33 cellular contexts compared by ENCODE assay signal in the genomic region with DNA sequence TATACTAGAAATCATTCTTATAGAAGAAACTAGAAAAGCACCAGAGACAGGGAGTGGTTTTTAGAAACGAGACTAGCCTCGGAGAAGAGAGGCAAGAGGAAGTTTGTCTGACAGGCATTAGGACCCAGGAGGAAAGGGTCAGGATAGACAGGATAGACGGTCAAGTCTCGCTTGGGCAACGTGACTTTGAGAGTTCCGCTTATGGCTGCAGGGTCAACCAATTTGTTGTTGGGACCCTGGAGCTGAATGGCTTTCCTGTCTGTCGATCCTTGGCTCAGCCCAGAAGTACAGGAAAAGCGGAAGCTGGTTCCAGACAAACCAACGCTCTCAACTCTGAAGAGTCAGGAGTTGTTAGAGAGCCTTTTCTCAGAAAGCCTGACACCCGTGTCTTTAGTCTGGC.
"Had no signal": no experiment of that assay in that cellular context is flagged by ENCODE, and none has a peak within 500 bp of the region (broad histone marks: within the 10 kb centered on the region; RNA-seq: fewer than 3 reads in every experiment).

No MANE protein-coding gene starts in this region.

- FAIRE-seq: astrocyte, bronchial epithelial cell, frontal cortex had no signal

- H3K27ac ChIP-seq: brain microvascular endothelial cell, coronary artery, dorsolateral prefrontal cortex, heart left ventricle had no signal

- H3K36me3 ChIP-seq: brain microvascular endothelial cell, heart left ventricle had no signal

- DNase-seq: activated CD4-positive, alpha-beta memory T cell treated with anti-CD3 and anti-CD28 coated beads, Interleukin-2, amount 10 ng/mL, durations not matched to agents 7 days and 5 days; activated CD4-positive, alpha-beta T cell treated with anti-CD3 and anti-CD28 coated beads for 36 hours; activated CD4-positive, alpha-beta T cell treated with anti-CD3 and anti-CD28 coated beads, Interleukin-2, amount 10 ng/mL, durations not matched to agents 24 days and 14 days; activated CD4-positive, CD25-positive, alpha-beta regulatory T cell; activated CD4-positive, CD25-positive, alpha-beta regulatory T cell treated with anti-CD3 and anti-CD28 coated beads, Interleukin-2, amount 50 U/mL, for 72 hours; activated CD8-positive, alpha-beta memory T cell treated with anti-CD3 and anti-CD28 coated beads, Interleukin-2, amount 50 U/mL, for 48 hours; activated gamma-delta T cell treated with Interleukin-2 at 50 U/mL for 16 hours; activated naive CD4-positive, alpha-beta T cell treated with anti-CD3 and anti-CD28 coated beads, Interleukin-2, amount 50 U/mL, for 16 hours; activated naive CD4-positive, alpha-beta T cell treated with Interleukin-2 at 50 U/mL for 16 hours; activated T-cell treated with anti-CD3 and anti-CD28 coated beads for 4 hours; activated T-cell treated with anti-CD3 and anti-CD28 coated beads, Interleukin-2, amount 50 U/mL, for 24 hours; activated T-cell treated with anti-CD3 and anti-CD28 coated beads, Interleukin-2, amount 50 U/mL, for 72 hours; amniotic stem cell; anterior cingulate cortex; brain microvascular endothelial cell; dorsolateral prefrontal cortex; effector memory CD4-positive, alpha-beta T cell; endodermal cell; foreskin fibroblast; glutamatergic neuron; heart left ventricle; T-helper 1 cell; T-helper 17 cell; T1000 had no signal

- H3K4me1 Mint-ChIP-seq: activated CD4-positive, alpha-beta memory T cell treated with anti-CD3 and anti-CD28 coated beads, Interleukin-2, amount 10 ng/mL, durations not matched to agents 7 days and 5 days; activated CD4-positive, alpha-beta T cell treated with anti-CD3 and anti-CD28 coated beads for 36 hours; activated CD4-positive, alpha-beta T cell treated with anti-CD3 and anti-CD28 coated beads, Interleukin-2, amount 10 ng/mL, durations not matched to agents 24 days and 14 days; central memory CD8-positive, alpha-beta T cell; endodermal cell; T-helper 17 cell had no signal

- H3K4me3 Mint-ChIP-seq: activated CD4-positive, alpha-beta memory T cell treated with anti-CD3 and anti-CD28 coated beads, Interleukin-2, amount 10 ng/mL, durations not matched to agents 7 days and 5 days; activated CD4-positive, alpha-beta T cell treated with anti-CD3 and anti-CD28 coated beads for 36 hours; activated CD4-positive, alpha-beta T cell treated with anti-CD3 and anti-CD28 coated beads, Interleukin-2, amount 10 ng/mL, durations not matched to agents 24 days and 14 days; activated naive CD8-positive, alpha-beta T cell; activated T-cell treated with anti-CD3 and anti-CD28 coated beads, Interleukin-2, amount 50 U/mL, for 24 hours; activated T-cell treated with anti-CD3 and anti-CD28 coated beads, Interleukin-2, amount 50 U/mL, for 72 hours; central memory CD8-positive, alpha-beta T cell; dendritic cell treated with granulocyte-macrophage colony-stimulating factor and Interleukin-4, amounts not matched to agents 40 ng/mL and 50 ng/mL, for 4 days; endodermal cell; T-helper 17 cell; T-helper 2 cell treated with Interferon-gamma antibody and Interleukin-4, amounts not matched to agents 5 μg/mL and 100 μg/mL, for 36 hours had no signal

- H3K27me3 Mint-ChIP-seq: activated CD4-positive, alpha-beta memory T cell treated with anti-CD3 and anti-CD28 coated beads, Interleukin-2, amount 10 ng/mL, durations not matched to agents 7 days and 5 days; activated CD4-positive, alpha-beta T cell treated with anti-CD3 and anti-CD28 coated beads for 36 hours; activated CD4-positive, alpha-beta T cell treated with anti-CD3 and anti-CD28 coated beads, Interleukin-2, amount 10 ng/mL, durations not matched to agents 24 days and 14 days; activated naive CD8-positive, alpha-beta T cell; activated T-cell treated with anti-CD3 and anti-CD28 coated beads, Interleukin-2, amount 50 U/mL, for 24 hours; central memory CD8-positive, alpha-beta T cell; dendritic cell treated with granulocyte-macrophage colony-stimulating factor and Interleukin-4, amounts not matched to agents 40 ng/mL and 50 ng/mL, for 4 days; T-helper 17 cell had no signal

- H3K4me3 ChIP-seq: coronary artery, dorsolateral prefrontal cortex, heart left ventricle had no signal

- H3K27ac Mint-ChIP-seq: activated CD4-positive, alpha-beta memory T cell treated with anti-CD3 and anti-CD28 coated beads, Interleukin-2, amount 10 ng/mL, durations not matched to agents 7 days and 5 days; activated CD4-positive, alpha-beta T cell treated with anti-CD3 and anti-CD28 coated beads for 36 hours; activated CD4-positive, alpha-beta T cell treated with anti-CD3 and anti-CD28 coated beads, Interleukin-2, amount 10 ng/mL, durations not matched to agents 24 days and 14 days; activated naive CD8-positive, alpha-beta T cell; activated T-cell treated with anti-CD3 and anti-CD28 coated beads, Interleukin-2, amount 50 U/mL, for 24 hours; activated T-cell treated with anti-CD3 and anti-CD28 coated beads, Interleukin-2, amount 50 U/mL, for 72 hours; dendritic cell treated with granulocyte-macrophage colony-stimulating factor and Interleukin-4, amounts not matched to agents 40 ng/mL and 50 ng/mL, for 4 days; endodermal cell; T-helper 17 cell; T-helper 2 cell treated with Interferon-gamma antibody and Interleukin-4, amounts not matched to agents 5 μg/mL and 100 μg/mL, for 36 hours had no signal

- ATAC-seq: activated CD4-positive, alpha-beta T cell treated with anti-CD3 and anti-CD28 coated beads for 36 hours; activated T-cell treated with anti-CD3 and anti-CD28 coated beads, Interleukin-2, amount 50 U/mL, for 72 hours; esophagus mucosa; heart left ventricle; T-helper 17 cell had no signal

- H3K36me3 Mint-ChIP-seq: activated naive CD8-positive, alpha-beta T cell had no signal

- H3K27me3 ChIP-seq: brain microvascular endothelial cell, dorsolateral prefrontal cortex, heart left ventricle had no signal
